Comparison of ENCODE assay signal across 24 cellular contexts in the genomic region with DNA sequence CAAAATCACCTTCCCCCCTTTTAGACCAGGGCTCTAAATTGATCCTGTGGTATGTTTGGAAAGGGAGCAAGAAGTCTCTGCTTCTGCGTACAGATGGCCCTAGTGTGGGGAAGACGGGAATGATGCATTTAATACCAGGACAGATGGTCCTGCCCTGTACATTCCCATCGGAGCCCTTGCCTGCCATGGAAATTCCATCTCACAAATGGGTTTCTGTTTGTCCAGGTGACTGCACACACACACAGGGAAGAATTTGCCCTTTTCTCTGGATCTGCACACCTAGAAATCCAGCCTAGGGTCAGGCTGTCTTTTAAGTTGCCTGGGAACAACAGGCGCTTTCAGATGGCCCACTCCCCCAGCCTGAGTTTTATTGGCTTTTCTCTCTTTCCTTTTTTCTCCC. TPM values are rescaled to one million over a fixed set of nuclear protein-coding genes. Genes with fewer than 3 reads are reported as not detected.
A peak's percentile ranks its signal among the peaks of the same experiment; 100 is the strongest.
DNase-seq lines count a peak whose midpoint lies in the region; ATAC-seq, FAIRE-seq and TF ChIP-seq lines count a peak whose summit lies in the region.
"Had no signal": no experiment of that assay in that cellular context is flagged by ENCODE, and none has a peak within 500 bp of the region (broad histone marks: within the 10 kb centered on the region; RNA-seq: fewer than 3 reads in every experiment).

No MANE protein-coding gene starts in this region.

- H3K36me3 ChIP-seq in pancreas = no peaks in the 10 kb centered on the region
- no peaks in the 10 kb centered on the region for H3K36me3 ChIP-seq in SJCRH30
- H3K36me3 ChIP-seq: HAP-1 had no signal

- DNase-seq in DMS 273 (lab: John Stamatoyannopoulos, UW; ENCODE audit: unreplicated experiment) = peak; percentile 91
- peak; percentile 95 for DNase-seq in NCI-H2171 treated with DMSO at 0.1 percent for 48 hours (lab: John Stamatoyannopoulos, UW)
- peak in 1 of 6 donors; percentile 15 for DNase-seq in pancreas
- no peak for DNase-seq in SJCRH30
- DNase-seq in Right ventricle myocardium inferior (ENCODE audit: missing footprints) = no peak
- DNase-seq: 8988T, DND-41, Karpas-422, NCI-H1417 treated with DMSO at 0.1 percent for 48 hours, NCI-H2029 treated with DMSO at 0.1 percent for 48 hours, NCI-H2227 treated with DMSO at 0.1 percent for 48 hours, NCI-H526, OCI-M1, SHP77 treated with DMSO at 0.1 percent for 48 hours had no signal

- H3K27me3 ChIP-seq in pancreas = no peaks in the 10 kb centered on the region
- H3K27me3 ChIP-seq in SJCRH30 = peaks cover 45% of the 10 kb centered on the region

- H3K9me3 ChIP-seq in pancreas (no peaks in the 10 kb centered on the region), SJCRH30 (replicated peaks) (no peaks in the 10 kb centered on the region)
- H3K9me3 ChIP-seq: HAP-1 had no signal

- no peak overlapping the region for H3K4me3 ChIP-seq in pancreas
- no peak overlapping the region for H3K4me3 ChIP-seq in SJCRH30
- H3K4me3 ChIP-seq: HAP-1 had no signal

- H3K4me1 ChIP-seq in pancreas (peaks cover 0 to 3% (median 0%) of the 10 kb centered on the region in 3 donors), SJCRH30 (no peaks in the 10 kb centered on the region)
- H3K4me1 ChIP-seq: HAP-1 had no signal

- H3K27ac ChIP-seq in angular gyrus (ENCODE audit: low read depth, low read length) (peak overlapping the region; percentile 9), pancreas (no peak overlapping the region), SJCRH30 (no peak overlapping the region)

- WGBS in pancreas, 2 donors = 48 to 60% methylated on average over 4 of the region's 4 CpGs

- ATAC-seq in pancreas (peak; percentile 38 to 69 (median 47)), Right ventricle myocardium inferior (no peak), GM19452 (IDR thresholded peaks at IDR 0.05; ENCODE audit: unreplicated experiment) (no peak), HG02870 (IDR thresholded peaks at IDR 0.05; ENCODE audit: unreplicated experiment) (no peak)

- TF ChIP-seq CTCF in pancreas (IDR thresholded peaks at IDR 0.05) = no peak

- FAIRE-seq in pancreas (lab: Jason Lieb, UNC) = no peak
- FAIRE-seq: HTR-8/SVneo had no signal

- intact Hi-C loops in pancreas (cut with DNase I) (no loop called here), Right ventricle myocardium inferior (cut with DNase I) (no loop called here)

RNA-seq across cellular contexts. Expression of gene MAS1, which starts 1.3 kb away (rescaled TPM):
- not detected for total RNA-seq in pancreas
- under 1 TPM in 1 of 2 donors, not detected in 1; under 0.01 TPM for polyA plus RNA-seq in pancreas
- 0.04 TPM in 1 of 2 replicates, not detected in the other for total RNA-seq in SJCRH30 (2014; rRNA removed; shearing (Covaris generic))
- total RNA-seq in Right ventricle myocardium inferior = not detected
- total RNA-seq: G401, MCF 10A had no signal
- polyA plus RNA-seq: AG04450, CD14-positive monocyte, IgD-negative memory B cell had no signal

Comparison
In these comparisons a context has a peak if more than half of its experiments do, and no peak if none do; other contexts are left out.
1. DNase-seq: peak in DMS 273 (single experiment) and NCI-H2171 treated with DMSO at 0.1 percent for 48 hours (single experiment); none in SJCRH30 (0 of 2) and Right ventricle myocardium inferior (single experiment).
2. ATAC-seq: peak in pancreas (4 of 4); none in Right ventricle myocardium inferior (single experiment), GM19452 (single experiment) and HG02870 (single experiment).